ENCODE assay signal across 1 cellular context in the genomic region with DNA sequence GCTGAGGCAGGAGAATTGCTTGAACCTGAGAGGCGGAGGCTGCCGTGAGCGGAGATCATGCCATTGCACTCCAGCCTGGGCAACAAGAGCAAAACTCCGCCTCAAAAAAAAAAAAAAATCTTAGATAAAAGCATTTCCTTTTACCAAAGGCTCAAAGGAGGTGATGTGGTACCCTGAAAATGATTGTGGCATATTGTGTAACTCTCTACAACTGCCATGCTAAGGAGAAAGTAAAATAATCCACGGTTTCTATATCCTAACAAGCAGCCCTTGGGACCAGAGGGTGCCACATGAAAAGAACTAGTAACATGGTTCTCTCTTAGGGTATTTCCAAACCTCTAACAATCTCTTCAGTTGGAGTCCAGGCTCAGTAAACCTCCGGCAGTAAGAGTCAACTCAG.
TF ChIP-seq lines count a peak whose summit lies in the region.

No MANE protein-coding gene starts in this region.

TF ChIP-seq in HepG2, 621 proteins besides CTCF, POLR2A, EP300 and RAD21:
- TF ChIP-seq SCMH1 (CRISPR knock-in tag; IDR thresholded peaks at IDR 0.05; ENCODE audit: borderline replicate concordance), result no peak
- TF ChIP-seq GABPA (IDR thresholded peaks at IDR 0.05; ENCODE audit: low read depth, low read length), result no peak
- TF ChIP-seq GABPA (CRISPR knock-in tag; IDR thresholded peaks at IDR 0.05; ENCODE audit: low read depth), result no peak
- 0 out of 2 replicates have a peak, but pooled peaks have one; percentile 6 for TF ChIP-seq CEBPB (IDR thresholded peaks at IDR 0.05; ENCODE audit: borderline replicate concordance, low read depth, low read length)
- TF ChIP-seq, protein P1, sequence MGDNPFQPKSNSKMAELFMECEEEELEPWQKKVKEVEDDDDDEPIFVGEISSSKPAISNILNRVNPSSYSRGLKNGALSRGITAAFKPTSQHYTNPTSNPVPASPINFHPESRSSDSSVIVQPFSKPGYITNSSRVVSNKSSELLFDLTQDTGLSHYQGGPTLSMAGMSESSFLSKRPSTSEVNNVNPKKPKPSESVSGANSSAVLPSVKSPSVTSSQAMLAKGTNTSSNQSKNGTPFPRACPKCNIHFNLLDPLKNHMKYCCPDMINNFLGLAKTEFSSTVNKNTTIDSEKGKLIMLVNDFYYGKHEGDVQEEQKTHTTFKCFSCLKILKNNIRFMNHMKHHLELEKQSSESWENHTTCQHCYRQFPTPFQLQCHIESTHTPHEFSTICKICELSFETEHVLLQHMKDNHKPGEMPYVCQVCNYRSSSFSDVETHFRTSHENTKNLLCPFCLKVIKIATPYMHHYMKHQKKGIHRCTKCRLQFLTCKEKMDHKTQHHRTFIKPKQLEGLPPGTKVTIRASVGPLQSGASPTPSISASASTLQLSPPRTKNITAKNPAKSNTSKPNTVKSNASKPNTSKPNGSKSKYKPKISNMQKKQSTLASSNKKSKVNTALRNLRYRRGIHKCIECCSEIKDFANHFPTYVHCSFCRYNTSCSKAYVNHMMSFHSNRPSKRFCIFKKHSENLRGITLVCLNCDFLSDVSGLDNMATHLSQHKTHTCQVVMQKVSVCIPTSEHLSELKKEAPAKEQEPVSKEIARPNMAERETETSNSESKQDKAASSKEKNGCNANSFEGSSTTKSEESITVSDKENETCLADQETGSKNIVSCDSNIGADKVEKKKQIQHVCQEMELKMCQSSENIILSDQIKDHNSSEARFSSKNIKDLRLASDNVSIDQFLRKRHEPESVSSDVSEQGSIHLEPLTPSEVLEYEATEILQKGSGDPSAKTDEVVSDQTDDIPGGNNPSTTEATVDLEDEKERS (CRISPR knock-in tag; IDR thresholded peaks at IDR 0.05), result no peak
- TF ChIP-seq SIN3A (IDR thresholded peaks at IDR 0.05; ENCODE audit: borderline replicate concordance, low read depth, low read length), result no peak
- peak; percentile 28; the same call in 1 of the 2 replicates for TF ChIP-seq ZSCAN30 (CRISPR knock-in tag; IDR thresholded peaks at IDR 0.05)
- TF ChIP-seq SOX6 (IDR thresholded peaks at IDR 0.05), result no peak
- no peak for TF ChIP-seq SOX6 (CRISPR knock-in tag; IDR thresholded peaks at IDR 0.05)
- no peak for TF ChIP-seq ZFP1 (CRISPR knock-in tag; IDR thresholded peaks at IDR 0.05)
